Comparison of ENCODE assay signal across 10 cellular contexts in genomic region chr17:50691550-50692447, GRCh38. TPM values are rescaled to one million over a fixed set of nuclear protein-coding genes. Genes with fewer than 3 reads are reported as not detected.
DNase-seq lines count a peak whose midpoint lies in the region; ATAC-seq and TF ChIP-seq lines count a peak whose summit lies in the region.
"Had no signal": no experiment of that assay in that cellular context is flagged by ENCODE, and none has a peak within 500 bp of the region (broad histone marks: within the 10 kb centered on the region; RNA-seq: fewer than 3 reads in every experiment).

No MANE protein-coding gene starts in this region.

- no TSS peak for BruUV-seq in MCF 10A (replicated peaks; lab: Mats Ljungman, UMichigan)

- TF ChIP-seq CTCF in MCF 10A (IDR thresholded peaks at IDR 0.05; ENCODE audit: unreplicated experiment) (no peak), breast epithelium (IDR thresholded peaks at IDR 0.05) (no peak), RWPE1 (conservative IDR thresholded peaks at IDR 0.05; ENCODE audit: low read depth) (no peak), right lobe of liver (IDR thresholded peaks at IDR 0.05) (no peak), type B pancreatic cell (conservative IDR thresholded peaks at IDR 0.05) (no peak)

- H3K9me3 Mint-ChIP-seq in MCF 10A (ENCODE audit: unreplicated experiment) (no peaks in the 10 kb centered on the region), type B pancreatic cell (no peaks in the 10 kb centered on the region)

- H3K4me3 Mint-ChIP-seq in MCF 10A (ENCODE audit: unreplicated experiment) (no peak overlapping the region), type B pancreatic cell (peak overlapping the region; percentile 66)

- no peaks in the 10 kb centered on the region for H3K27me3 Mint-ChIP-seq in MCF 10A (ENCODE audit: insufficient read depth, unreplicated experiment)
- H3K27me3 Mint-ChIP-seq in type B pancreatic cell = no peaks in the 10 kb centered on the region

- H3K27me3 ChIP-seq in breast epithelium = no peaks in the 10 kb centered on the region
- H3K27me3 ChIP-seq in right lobe of liver = no peaks in the 10 kb centered on the region

- DNase-seq in MCF 10A (ENCODE audit: unreplicated experiment) (peak; percentile 79), breast epithelium (ENCODE audit: low spot score in 2 of 2) (no peak), RWPE1 (ENCODE audit: low spot score) (no peak), right lobe of liver (peak in 2 of 3 donors; percentile 46 to 81), type B pancreatic cell (ENCODE audit: extremely low spot score, unreplicated experiment) (no peak), mesenteric fat pad (ENCODE audit: low spot score) (no peak), ACHN (no peak)
- DNase-seq: NCI-H146; stimulated activated CD4-positive, alpha-beta T cell treated with anti-CD3 and anti-CD28 coated beads, Interleukin-4, amount 100 ng/mL, for 4 hours had no signal

- CTCF ChIA-PET in MCF 10A (lab: Yijun Ruan, JAX) (interaction anchor here (0.5 to 11.2 kb wide), 10 partner anchors 13 to 205 kb away, joined by 3 to 248 read pairs (median 3); no protein-coding TSS in a partner anchor), RWPE1 (lab: Yijun Ruan, JAX) (interaction anchor here (0.5 to 2.9 kb wide), 4 partner anchors 61 to 208 kb away, joined by 3 to 21 read pairs (median 3); no protein-coding TSS in a partner anchor)

- peak overlapping the region in 1 of 2 donors; percentile 36 for H3K27ac ChIP-seq in breast epithelium
- H3K27ac ChIP-seq in RWPE1 = peak overlapping the region; percentile 61
- H3K27ac ChIP-seq in right lobe of liver = peak overlapping the region; percentile 4 to 51 (median 35)

- peaks cover 2 to 12% of the 10 kb centered on the region in 2 donors for H3K4me1 ChIP-seq in breast epithelium
- peaks cover 2 to 76% (median 43%) of the 10 kb centered on the region in 4 donors for H3K4me1 ChIP-seq in right lobe of liver

- intact Hi-C loops in MCF 10A (cut with micrococcal nuclease) (no loop called here), breast epithelium (cut with DNase I; ENCODE audit: low total_unique reads) (no loop called here), right lobe of liver (cut with DNase I) (loop anchor here in 1 of 2 donors (5.0 kb wide), 1 partner anchor 139 kb away; no protein-coding TSS in a partner anchor)

- H3K36me3 Mint-ChIP-seq in MCF 10A (ENCODE audit: insufficient read depth, unreplicated experiment) = peaks cover 59% of the 10 kb centered on the region
- H3K36me3 Mint-ChIP-seq in type B pancreatic cell = peaks cover 2% of the 10 kb centered on the region

- H3K4me3 ChIP-seq in breast epithelium = no peak overlapping the region
- no peak overlapping the region for H3K4me3 ChIP-seq in right lobe of liver

- ATAC-seq in right lobe of liver (peak; percentile 30 to 59 (median 52)), HG03439 (IDR thresholded peaks at IDR 0.05; ENCODE audit: unreplicated experiment) (no peak)

- no peak for TF ChIP-seq POLR2A in breast epithelium (IDR thresholded peaks at IDR 0.05)
- TF ChIP-seq POLR2A in right lobe of liver (IDR thresholded peaks at IDR 0.05) = peak; percentile 24

- H3K27ac Mint-ChIP-seq in MCF 10A (ENCODE audit: low read depth, unreplicated experiment) (peak overlapping the region; percentile 42), type B pancreatic cell (peak overlapping the region; percentile 88)

- in situ Hi-C loops in ACHN (cut with HindIII; ENCODE audit: low pct_ligation_motif_present, low pct_unique_long_range_greater_than_20kb, low sequenced_read_pairs) = no loop called here

- peaks cover 52% of the 10 kb centered on the region for H3K4me1 Mint-ChIP-seq in MCF 10A (ENCODE audit: insufficient read depth, unreplicated experiment)
- H3K4me1 Mint-ChIP-seq in type B pancreatic cell (ENCODE audit: unreplicated experiment) = peaks cover 56% of the 10 kb centered on the region

- POLR2A ChIA-PET in MCF 10A (lab: Yijun Ruan, JAX) = interaction anchor here (0.9 to 2.4 kb wide), 14 partner anchors 9 to 212 kb away, joined by 3 to 11 read pairs (median 4); partner anchors contain the start of genes ABCC3 and LUC7L3
- POLR2A ChIA-PET in RWPE1 (lab: Yijun Ruan, JAX; ENCODE audit: low non-redundant PET) = interaction anchor here (0.6 kb wide), 1 partner anchor 1986 kb away, joined by 6 read pairs; no protein-coding TSS in a partner anchor

- H3K36me3 ChIP-seq in breast epithelium (no peaks in the 10 kb centered on the region), right lobe of liver (peaks cover 0 to 22% (median 7%) of the 10 kb centered on the region in 4 donors)

- H3K9me3 ChIP-seq in breast epithelium = no peaks in the 10 kb centered on the region
- H3K9me3 ChIP-seq in right lobe of liver = no peaks in the 10 kb centered on the region

- WGBS in right lobe of liver (ENCODE audit: insufficient coverage, low coverage, low lambda C conversion rate, missing lambda C conversion rate) = 34% methylated on average over 5 of the region's 6 CpGs

RNA-seq across cellular contexts. Expression of gene ANKRD40, which starts 15.9 kb away (rescaled TPM):
- total RNA-seq in MCF 10A (2022) = 42.2 and 46.4 TPM in 2 replicates
- 10 to 100 TPM; 36.7 to 68.6 (median 38.1) TPM for total RNA-seq in breast epithelium
- 10 to 100 TPM; 13.9 to 17.4 (median 15.1) TPM for total RNA-seq in right lobe of liver
- total RNA-seq in type B pancreatic cell (ENCODE audit: low replicate concordance) = 21.0 and 38.4 TPM in 2 replicates
- total RNA-seq in mesenteric fat pad = 92.0 TPM

RNA-seq across cellular contexts. Expression of gene LUC7L3, which starts 27.6 kb away (rescaled TPM):
- total RNA-seq in MCF 10A (2022) (99.4 and 108 TPM in 2 replicates), breast epithelium (100 to 1,000 TPM in 2 of 3 donors, 10 to 100 TPM in 1; 70.7 to 161 (median 104) TPM), right lobe of liver (10 to 100 TPM; 15.4 to 50.5 (median 31.0) TPM), type B pancreatic cell (ENCODE audit: low replicate concordance) (83.4 and 157 TPM in 2 replicates), mesenteric fat pad (78.6 TPM)

RNA-seq across cellular contexts. Expression of gene ABCC3, which starts 57.1 kb away (rescaled TPM):
- total RNA-seq in MCF 10A (2022) (209 and 293 TPM in 2 replicates), breast epithelium (100 to 1,000 TPM in 1 of 3 donors, 10 to 100 TPM in 1, 1 to 10 TPM in 1; 6.1 to 122 (median 81.0) TPM), right lobe of liver (100 to 1,000 TPM; 146 to 286 (median 178) TPM), type B pancreatic cell (ENCODE audit: low replicate concordance) (10.6 and 13.3 TPM in 2 replicates), mesenteric fat pad (52.8 TPM)

Comparison
In these comparisons a context has a peak if more than half of its experiments do, and no peak if none do; other contexts are left out.
1. DNase-seq: peak in MCF 10A (single experiment) and right lobe of liver (2 of 3); none in breast epithelium (0 of 2), RWPE1 (single experiment), type B pancreatic cell (single experiment), mesenteric fat pad (single experiment) and ACHN (single experiment).